Comparison of ENCODE assay signal across 25 cellular contexts in the genomic region with DNA sequence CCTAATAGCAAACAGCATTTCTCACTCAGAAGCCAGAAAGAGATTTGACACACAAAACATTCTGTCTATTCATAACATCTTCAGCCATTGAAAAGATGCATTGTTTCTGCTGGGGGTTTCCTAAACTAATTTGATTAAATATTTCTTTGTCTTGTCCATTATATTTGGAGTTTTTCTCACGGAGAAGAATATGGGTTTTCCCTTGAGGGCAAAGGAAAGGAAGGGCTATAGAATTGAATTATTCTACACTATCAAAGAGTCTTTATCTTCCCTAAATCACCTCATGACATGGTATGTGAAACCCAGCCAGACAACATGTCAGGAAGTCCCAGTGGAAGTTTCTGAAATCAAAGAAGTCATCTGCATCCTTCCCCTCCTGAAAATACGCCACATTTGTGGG.
DNase-seq lines count a peak whose midpoint lies in the region; TF ChIP-seq lines count a peak whose summit lies in the region.
"Had no signal": no experiment of that assay in that cellular context is flagged by ENCODE, and none has a peak within 500 bp of the region (broad histone marks: within the 10 kb centered on the region; RNA-seq: fewer than 3 reads in every experiment).

No MANE protein-coding gene starts in this region.

- no peak overlapping the region for H3K27ac ChIP-seq in tibial artery
- H3K27ac ChIP-seq: BLaER1 had no signal

- peak overlapping the region; percentile 91 for H3K27ac Mint-ChIP-seq in endothelial cell (ENCODE audit: unreplicated experiment)
- peak overlapping the region; percentile 16 for H3K27ac Mint-ChIP-seq in neural crest cell (ENCODE audit: unreplicated experiment)
- H3K27ac Mint-ChIP-seq: CD14-positive monocyte; CD4-positive, alpha-beta memory T cell; CD4-positive, CD25-positive, alpha-beta regulatory T cell; CD8-positive, alpha-beta memory T cell had no signal

- intact Hi-C loops in tibial artery (cut with DNase I; ENCODE audit: low total_unique reads): no loop called here

- DNase-seq in NCI-H1048 (lab: John Stamatoyannopoulos, UW): peak; percentile 37
- no peak for DNase-seq in endothelial cell (ENCODE audit: low spot score)
- DNase-seq in neural crest cell (ENCODE audit: low read depth, low spot score): no peak
- DNase-seq in NOMO-1 (lab: John Stamatoyannopoulos, UW; ENCODE audit: unreplicated experiment in 2 of 2): no peak
- DNase-seq in tibial artery: no peak
- no peak for DNase-seq in activated effector memory CD4-positive, alpha-beta T cell treated with anti-CD3 and anti-CD28 coated beads, Interleukin-2, amount 50 U/mL, for 16 hours
- DNase-seq: 8988T; ACHN; BE2C; C1 segment of cervical spinal cord; Caco-2; Calu3; CD4-positive, alpha-beta memory T cell; CD4-positive, CD25-positive, alpha-beta regulatory T cell; CD8-positive, alpha-beta memory T cell; DMS 273 treated with DMSO at 0.1 percent for 48 hours; DMS153; DMS53; DMS79; DND-41; EL; GDM1 had no signal

- H3K36me3 Mint-ChIP-seq in endothelial cell (ENCODE audit: low read depth, unreplicated experiment) (no peaks in the 10 kb centered on the region), neural crest cell (ENCODE audit: low read depth) (no peaks in the 10 kb centered on the region)
- H3K36me3 Mint-ChIP-seq: CD14-positive monocyte; CD4-positive, alpha-beta memory T cell; CD4-positive, CD25-positive, alpha-beta regulatory T cell had no signal

- no peak for TF ChIP-seq CTCF in endothelial cell (IDR thresholded peaks at IDR 0.05; ENCODE audit: unreplicated experiment)
- TF ChIP-seq CTCF in neural crest cell (conservative IDR thresholded peaks at IDR 0.05): no peak
- TF ChIP-seq CTCF in tibial artery (IDR thresholded peaks at IDR 0.05): no peak

- H3K36me3 ChIP-seq in tibial artery: no peaks in the 10 kb centered on the region
- H3K36me3 ChIP-seq: BE2C, BLaER1 had no signal

- H3K4me3 ChIP-seq in tibial artery: no peak overlapping the region
- H3K4me3 ChIP-seq: BLaER1, GM12878 had no signal

- H3K4me3 Mint-ChIP-seq in endothelial cell (ENCODE audit: unreplicated experiment) (no peak overlapping the region), neural crest cell (no peak overlapping the region)
- H3K4me3 Mint-ChIP-seq: CD14-positive monocyte; CD4-positive, alpha-beta memory T cell; CD4-positive, CD25-positive, alpha-beta regulatory T cell; CD8-positive, alpha-beta memory T cell had no signal

- no peaks in the 10 kb centered on the region for H3K4me1 ChIP-seq in tibial artery
- H3K4me1 ChIP-seq: BE2C, Caco-2 had no signal

- H3K27me3 Mint-ChIP-seq in endothelial cell (ENCODE audit: unreplicated experiment) (peaks cover 2% of the 10 kb centered on the region), neural crest cell (ENCODE audit: low read depth) (no peaks in the 10 kb centered on the region)

- no peaks in the 10 kb centered on the region for H3K9me3 Mint-ChIP-seq in endothelial cell (ENCODE audit: unreplicated experiment)
- H3K9me3 Mint-ChIP-seq in neural crest cell: no peaks in the 10 kb centered on the region
- H3K9me3 Mint-ChIP-seq: CD4-positive, alpha-beta memory T cell; CD8-positive, alpha-beta memory T cell had no signal

- no peaks in the 10 kb centered on the region for H3K27me3 ChIP-seq in tibial artery
- H3K27me3 ChIP-seq: BLaER1 had no signal

- H3K9me3 ChIP-seq in tibial artery: no peaks in the 10 kb centered on the region
- H3K9me3 ChIP-seq: BE2C, BLaER1, Caco-2 had no signal

- H3K4me1 Mint-ChIP-seq in endothelial cell (ENCODE audit: unreplicated experiment) (peaks cover 39% of the 10 kb centered on the region), neural crest cell (peaks cover 46% of the 10 kb centered on the region)
- H3K4me1 Mint-ChIP-seq: CD8-positive, alpha-beta memory T cell had no signal
